ENCODE assay signal across 16 cellular contexts in genomic region chr7:134938141-134938540, GRCh38. TPM values are rescaled to one million over a fixed set of nuclear protein-coding genes. Genes with fewer than 3 reads are reported as not detected.
DNase-seq lines count a peak whose midpoint lies in the region; ATAC-seq and TF ChIP-seq lines count a peak whose summit lies in the region.
"Had no signal": no experiment of that assay in that cellular context is flagged by ENCODE, and none has a peak within 500 bp of the region (broad histone marks: within the 10 kb centered on the region; RNA-seq: fewer than 3 reads in every experiment).

No MANE protein-coding gene starts in this region.

- intact Hi-C loops in IMR-90 (cut with micrococcal nuclease) (no loop called here), tibial artery (cut with DNase I; ENCODE audit: low total_unique reads) (loop anchor here (10.0 kb wide), 2 partner anchors 53 to 93 kb away; no protein-coding TSS in a partner anchor)

- H2BK20ac ChIP-seq in IMR-90 (ENCODE audit: low read depth, low read length), result no peak overlapping the region

- H2BK15ac ChIP-seq in IMR-90 (ENCODE audit: low read depth, low read length), result no peak overlapping the region

- 92% methylated on average over 2 of the region's 4 CpGs; no CpG with 5 or more reads in 1 of the 2 experiments for WGBS in IMR-90 (ENCODE audit: extremely low coverage in 2 of 2, insufficient read length in 1 of 2), 2 experiments

- H3K36me3 ChIP-seq in IMR-90 (ENCODE audit: control insufficient read depth, insufficient read depth, low read length) (peaks cover 36% of the 10 kb centered on the region), tibial artery (peaks cover 31 to 35% (median 32%) of the 10 kb centered on the region in 3 donors)

- H3K27me3 ChIP-seq in IMR-90 (ENCODE audit: control insufficient read depth, insufficient read depth, low read length), result no peaks in the 10 kb centered on the region
- H3K27me3 ChIP-seq in tibial artery, result no peaks in the 10 kb centered on the region

- no peaks in the 10 kb centered on the region for H3K9me3 ChIP-seq in IMR-90 (ENCODE audit: control insufficient read depth, insufficient read depth, low read length)
- no peaks in the 10 kb centered on the region for H3K9me3 ChIP-seq in tibial artery

- CTCF ChIA-PET in IMR-90 (lab: Yijun Ruan, JAX), result no interaction called here

- peaks cover 39 to 78% of the 10 kb centered on the region in 2 experiments for H3K79me1 ChIP-seq in IMR-90 (ENCODE audit: low read depth in 1 of 2, low read length in 2 of 2)

- H4K20me1 ChIP-seq in IMR-90 (ENCODE audit: insufficient read depth, low read length), result peaks cover 12% of the 10 kb centered on the region; the same call in 1 of the 2 replicates

- H3K27me3 Mint-ChIP-seq in osteocyte (ENCODE audit: unreplicated experiment), result no peaks in the 10 kb centered on the region

- no peak overlapping the region for H4K5ac ChIP-seq in IMR-90 (ENCODE audit: low read depth, low read length)

- H3K18ac ChIP-seq in IMR-90 (ENCODE audit: low read depth, low read length), result no peak overlapping the region

- no peak for TF ChIP-seq CTCF in IMR-90 (conservative IDR thresholded peaks at IDR 0.05; ENCODE audit: low read depth, low read length)
- no peak for TF ChIP-seq CTCF in coronary artery (IDR thresholded peaks at IDR 0.05)
- no peak for TF ChIP-seq CTCF in osteocyte (IDR thresholded peaks at IDR 0.05)
- TF ChIP-seq CTCF in tibial artery (IDR thresholded peaks at IDR 0.05), result no peak

- peaks cover 19% of the 10 kb centered on the region for H3K9me1 ChIP-seq in IMR-90 (ENCODE audit: insufficient read depth, low read length)

- H3K23ac ChIP-seq in IMR-90 (ENCODE audit: low read depth, low read length), result no peak overlapping the region

- H3K14ac ChIP-seq in IMR-90 (replicated peaks; ENCODE audit: low read depth, low read length), result no peak overlapping the region

- POLR2A ChIA-PET in IMR-90 (lab: Charles Lee; ENCODE audit: unreplicated experiment), result no interaction called here

- no peak overlapping the region for H3K4me3 ChIP-seq in IMR-90 (ENCODE audit: insufficient read depth, low read depth, low read length)
- H3K4me3 ChIP-seq in coronary artery, result no peak overlapping the region
- no peak overlapping the region for H3K4me3 ChIP-seq in tibial artery
- H3K4me3 ChIP-seq: SK-N-MC had no signal

- H2BK120ac ChIP-seq in IMR-90 (ENCODE audit: low read depth, low read length), result no peak overlapping the region

- peak overlapping the region; percentile 69 for H3K27ac Mint-ChIP-seq in osteocyte (ENCODE audit: unreplicated experiment)
- H3K27ac Mint-ChIP-seq: IgD-negative memory B cell had no signal

- no peak overlapping the region for H3K56ac ChIP-seq in IMR-90 (ENCODE audit: extremely low read depth, insufficient read depth, low read length)

- no peak overlapping the region for H3K4me2 ChIP-seq in IMR-90 (ENCODE audit: low read depth, low read length)

- no peak overlapping the region for H3K4ac ChIP-seq in IMR-90 (ENCODE audit: low read depth, low read length)

- no peak for DNase-seq in IMR-90
- no peak for DNase-seq in coronary artery (ENCODE audit: low spot score)
- no peak for DNase-seq in osteocyte (ENCODE audit: extremely low spot score, unreplicated experiment)
- DNase-seq in tibial artery, result no peak
- no peak for DNase-seq in NCI-H226
- DNase-seq in activated T-cell treated with anti-CD3 and anti-CD28 coated beads, Interleukin-2, amount 50 U/mL, for 48 hours, result no peak
- no peak for DNase-seq in AG08396 (ENCODE audit: low spot score)
- DNase-seq: AML-193, COR-L47, H7, NCI-H1930, NCI-H82 had no signal

- H3K4me1 Mint-ChIP-seq in osteocyte (ENCODE audit: unreplicated experiment), result peaks cover 76% of the 10 kb centered on the region

- H2AK5ac ChIP-seq in IMR-90 (ENCODE audit: low read depth, low read length), result no peak overlapping the region

- H3K9me3 Mint-ChIP-seq in osteocyte (ENCODE audit: unreplicated experiment), result no peaks in the 10 kb centered on the region
- H3K9me3 Mint-ChIP-seq: IgD-negative memory B cell had no signal

- H2AK9ac ChIP-seq in IMR-90 (replicated peaks; ENCODE audit: low read depth, low read length, poor library complexity), result no peak overlapping the region

- no peak for TF ChIP-seq RAD21 in IMR-90 (IDR thresholded peaks at IDR 0.05; ENCODE audit: low read length)

- H3K27ac ChIP-seq in IMR-90 (ENCODE audit: insufficient read depth, low read length) (peak overlapping the region; percentile 9; the same call in 1 of the 2 replicates), coronary artery (peak overlapping the region; percentile 53 to 65), tibial artery (peak overlapping the region; percentile 60 to 80)
- H3K27ac ChIP-seq: SK-N-MC had no signal

- peaks cover 74% of the 10 kb centered on the region for H3K36me3 Mint-ChIP-seq in osteocyte (ENCODE audit: unreplicated experiment)

- no peak for TF ChIP-seq POLR2A in IMR-90 (IDR thresholded peaks at IDR 0.05; ENCODE audit: low read depth, low read length)

- H2AFZ ChIP-seq in IMR-90 (replicated peaks; ENCODE audit: low read length, poor library complexity), result no peak overlapping the region

- H4K8ac ChIP-seq in IMR-90 (ENCODE audit: low read depth in 2 of 2, low read length in 2 of 2), result no peak overlapping the region

- dilution Hi-C loops in IMR-90 (cut with HindIII; ENCODE audit: low sequenced_read_pairs, unreplicated experiment), result no loop called here

- no peak overlapping the region for H3K4me3 Mint-ChIP-seq in osteocyte (ENCODE audit: unreplicated experiment)

- no TSS peak for BruUV-seq in IMR-90 (replicated peaks; lab: Mats Ljungman, UMichigan)

- H3K9ac ChIP-seq in IMR-90 (ENCODE audit: low read depth, low read length), result no peak overlapping the region

- H4K91ac ChIP-seq in IMR-90 (ENCODE audit: insufficient read depth, low read depth, low read length), result no peak overlapping the region

- in situ Hi-C loops in IMR-90 (cut with MboI; ENCODE audit: low sequenced_read_pairs), result no loop called here

- no peak overlapping the region for H2BK5ac ChIP-seq in IMR-90 (ENCODE audit: low read depth, low read length, poor library complexity, severe bottlenecking)

- H3K4me1 ChIP-seq in IMR-90 (ENCODE audit: control insufficient read depth, insufficient read depth, low read length), result peaks cover 16% of the 10 kb centered on the region
- peaks cover 0 to 99% (median 34%) of the 10 kb centered on the region in 4 donors for H3K4me1 ChIP-seq in tibial artery

- ATAC-seq in IMR-90 (ENCODE audit: low read depth), result no peak
- ATAC-seq in HG03097 (IDR thresholded peaks at IDR 0.05; ENCODE audit: low FRiP score, unreplicated experiment), result no peak
- ATAC-seq: Panc1 had no signal

TF ChIP-seq in IMR-90, 13 proteins besides CTCF, POLR2A, EP300 and RAD21:
- no peak for TF ChIP-seq CEBPB (IDR thresholded peaks at IDR 0.05; ENCODE audit: low read depth, low read length)
- TF ChIP-seq MAZ (IDR thresholded peaks at IDR 0.05; ENCODE audit: borderline replicate concordance, low read depth, low read length), result no peak
- no peak for TF ChIP-seq ELK1 (IDR thresholded peaks at IDR 0.05; ENCODE audit: borderline replicate concordance, low read depth, low read length)

RNA-seq across cellular contexts. Expression of gene AGBL3, which starts 48.2 kb away (rescaled TPM):
- total RNA-seq in IMR-90 (2012; rRNA removed) (0.18 and 0.28 TPM in 2 replicates), osteocyte (1.2 and 1.3 TPM in 2 replicates)
- polyA plus RNA-seq in IMR-90 (2012; rRNA removed), result 0.16 and 0.65 TPM in 2 replicates
- 0.13 and 0.24 TPM in 2 replicates for polyA plus RNA-seq in IMR-90 (2012; cell fraction: cytosol; rRNA removed)
- 0.08 and 0.55 TPM in 2 replicates for polyA plus RNA-seq in IMR-90 (2012; cell fraction: nucleus; rRNA removed; ENCODE audit: low replicate concordance)

Comparison
In these comparisons a context has a peak if more than half of its experiments do, and no peak if none do; other contexts are left out.
1. H3K27ac ChIP-seq: peak in every context shown above with its lines; median percentile 70 in tibial artery; 59 in coronary artery; 9 in IMR-90.